ENCODE assay signal across 33 cellular contexts in genomic region chr2:9083287-9083686, GRCh38.
"Had no signal": no experiment of that assay in that cellular context is flagged by ENCODE, and none has a peak within 500 bp of the region (broad histone marks: within the 10 kb centered on the region; RNA-seq: fewer than 3 reads in every experiment).

No MANE protein-coding gene starts in this region.

- H3K4me3 ChIP-seq: ascending aorta, breast epithelium, cardiac muscle cell, colonic mucosa, esophagus squamous epithelium, gastroesophageal sphincter had no signal

- ATAC-seq: activated CD4-positive, CD25-positive, alpha-beta regulatory T cell treated with anti-CD3 and anti-CD28 coated beads, Interleukin-2, amount 50 U/mL, for 24 hours; activated CD8-positive, alpha-beta memory T cell treated with anti-CD3 and anti-CD28 coated beads, Interleukin-2, amount 10 ng/mL, durations not matched to agents 7 days and 5 days; activated CD8-positive, alpha-beta T cell treated with anti-CD3 and anti-CD28 coated beads, Interleukin-2, amount 10 ng/mL, durations not matched to agents 7 days and 5 days; activated naive CD4-positive, alpha-beta T cell treated with anti-CD3 and anti-CD28 coated beads, Interleukin-2, amount 50 U/mL, for 72 hours; activated T-cell treated with anti-CD3 and anti-CD28 coated beads, Interleukin-2, amount 50 U/mL, for 72 hours; gastroesophageal sphincter; T-cell had no signal

- H3K4me1 Mint-ChIP-seq: activated B cell treated with CpG ODN at 0.5 μM for 24 hours; activated CD8-positive, alpha-beta memory T cell treated with anti-CD3 and anti-CD28 coated beads, Interleukin-2, amount 10 ng/mL, durations not matched to agents 7 days and 5 days; activated naive CD4-positive, alpha-beta T cell treated with anti-CD3 and anti-CD28 coated beads, Interleukin-2, amount 10 ng/mL, durations not matched to agents 7 days and 5 days; activated naive CD8-positive, alpha-beta T cell treated with anti-CD3 and anti-CD28 coated beads, Interleukin-2, amount 10 ng/mL, durations not matched to agents 7 days and 5 days; T-cell had no signal

- H3K36me3 Mint-ChIP-seq: activated CD4-positive, alpha-beta memory T cell treated with anti-CD3 and anti-CD28 coated beads for 36 hours; activated CD8-positive, alpha-beta memory T cell treated with anti-CD3 and anti-CD28 coated beads, Interleukin-2, amount 10 ng/mL, durations not matched to agents 7 days and 5 days; activated naive CD4-positive, alpha-beta T cell treated with anti-CD3 and anti-CD28 coated beads, Interleukin-2, amount 10 ng/mL, durations not matched to agents 7 days and 5 days; activated naive CD4-positive, alpha-beta T cell treated with anti-CD3 and anti-CD28 coated beads, Interleukin-2, amount 50 U/mL, for 72 hours; brain; T-cell had no signal

- H3K9me3 ChIP-seq: ascending aorta, colonic mucosa, esophagus squamous epithelium, gastroesophageal sphincter had no signal

- DNase-seq: activated B cell treated with CpG ODN at 0.5 μM for 24 hours; activated CD4-positive, alpha-beta memory T cell treated with anti-CD3 and anti-CD28 coated beads for 36 hours; activated CD4-positive, alpha-beta T cell treated with anti-CD3 and anti-CD28 coated beads for 48 hours; activated CD8-positive, alpha-beta memory T cell treated with anti-CD3 and anti-CD28 coated beads, Interleukin-2, amount 10 ng/mL, durations not matched to agents 7 days and 5 days; activated CD8-positive, alpha-beta memory T cell treated with anti-CD3 and anti-CD28 coated beads, Interleukin-2, amount 50 U/mL, for 4 hours; activated CD8-positive, alpha-beta T cell treated with anti-CD3 and anti-CD28 coated beads, Interleukin-2, amount 10 ng/mL, durations not matched to agents 7 days and 5 days; activated gamma-delta T cell; activated naive CD4-positive, alpha-beta T cell; activated naive CD4-positive, alpha-beta T cell treated with anti-CD3 and anti-CD28 coated beads, Interleukin-2, amount 10 ng/mL, durations not matched to agents 7 days and 5 days; activated naive CD8-positive, alpha-beta T cell treated with anti-CD3 and anti-CD28 coated beads, Interleukin-2, amount 10 ng/mL, durations not matched to agents 7 days and 5 days; activated T-cell treated with anti-CD3 and anti-CD28 coated beads, Interleukin-2, amount 50 U/mL, for 1 hour; activated T-cell treated with anti-CD3 and anti-CD28 coated beads, Interleukin-2, amount 50 U/mL, for 72 hours; central memory CD4-positive, alpha-beta T cell; cerebellar nuclear complex; colonic mucosa; effector memory CD4-positive, alpha-beta T cell; endodermal cell; erythroblast; esophagus squamous epithelium; foreskin melanocyte; SW 1271; T-cell; T1000; WERI-Rb-1 had no signal

- H3K27ac ChIP-seq: ascending aorta, breast epithelium, cardiac muscle cell, colonic mucosa, esophagus squamous epithelium, gastroesophageal sphincter, WERI-Rb-1 had no signal

- H3K27me3 ChIP-seq: ascending aorta, breast epithelium, cardiac muscle cell, colonic mucosa, esophagus squamous epithelium, gastroesophageal sphincter had no signal

- H3K4me3 Mint-ChIP-seq: activated B cell treated with CpG ODN at 0.5 μM for 24 hours; activated CD4-positive, alpha-beta memory T cell treated with anti-CD3 and anti-CD28 coated beads for 36 hours; activated CD8-positive, alpha-beta memory T cell treated with anti-CD3 and anti-CD28 coated beads, Interleukin-2, amount 10 ng/mL, durations not matched to agents 7 days and 5 days; activated CD8-positive, alpha-beta T cell treated with anti-CD3 and anti-CD28 coated beads, Interleukin-2, amount 10 ng/mL, durations not matched to agents 7 days and 5 days; activated naive CD4-positive, alpha-beta T cell treated with anti-CD3 and anti-CD28 coated beads, Interleukin-2, amount 10 ng/mL, durations not matched to agents 7 days and 5 days; activated naive CD8-positive, alpha-beta T cell treated with anti-CD3 and anti-CD28 coated beads, Interleukin-2, amount 10 ng/mL, durations not matched to agents 7 days and 5 days; activated T-cell treated with anti-CD3 and anti-CD28 coated beads, Interleukin-2, amount 50 U/mL, for 72 hours; brain; endodermal cell; T-cell; T-helper 1 cell treated with Interleukin-12 subunit alpha and Interleukin-12 subunit beta and Interleukin-4 antibody, amounts not matched to agents 30 μg/mL and 1 μg/mL, for 36 hours; T-helper 2 cell treated with Interferon-gamma antibody and Interleukin-4, amounts not matched to agents 5 μg/mL and 100 μg/mL, for 36 hours had no signal

- H3K4me1 ChIP-seq: ascending aorta, breast epithelium, colonic mucosa had no signal

- H3K27ac Mint-ChIP-seq: activated B cell treated with CpG ODN at 0.5 μM for 24 hours; activated CD4-positive, alpha-beta memory T cell treated with anti-CD3 and anti-CD28 coated beads for 36 hours; activated CD8-positive, alpha-beta memory T cell treated with anti-CD3 and anti-CD28 coated beads, Interleukin-2, amount 10 ng/mL, durations not matched to agents 7 days and 5 days; activated CD8-positive, alpha-beta T cell treated with anti-CD3 and anti-CD28 coated beads, Interleukin-2, amount 10 ng/mL, durations not matched to agents 7 days and 5 days; activated naive CD4-positive, alpha-beta T cell treated with anti-CD3 and anti-CD28 coated beads, Interleukin-2, amount 10 ng/mL, durations not matched to agents 7 days and 5 days; activated naive CD4-positive, alpha-beta T cell treated with anti-CD3 and anti-CD28 coated beads, Interleukin-2, amount 50 U/mL, for 72 hours; activated naive CD8-positive, alpha-beta T cell treated with anti-CD3 and anti-CD28 coated beads, Interleukin-2, amount 10 ng/mL, durations not matched to agents 7 days and 5 days; activated T-cell treated with anti-CD3 and anti-CD28 coated beads, Interleukin-2, amount 50 U/mL, for 72 hours; brain; endodermal cell; T-cell; T-helper 1 cell treated with Interleukin-12 subunit alpha and Interleukin-12 subunit beta and Interleukin-4 antibody, amounts not matched to agents 30 μg/mL and 1 μg/mL, for 36 hours; T-helper 2 cell treated with Interferon-gamma antibody and Interleukin-4, amounts not matched to agents 5 μg/mL and 100 μg/mL, for 36 hours had no signal

- H3K36me3 ChIP-seq: ascending aorta, breast epithelium, cardiac muscle cell, colonic mucosa, esophagus squamous epithelium, gastroesophageal sphincter, WERI-Rb-1 had no signal
